In genomic region chr2:240947176-240947575, GRCh38 we compare ENCODE assay signal across 31 cellular contexts. TPM values are rescaled to one million over a fixed set of nuclear protein-coding genes. Genes with fewer than 3 reads are reported as not detected.
DNase-seq lines count a peak whose midpoint lies in the region; ATAC-seq and TF ChIP-seq lines count a peak whose summit lies in the region.
"Had no signal": no experiment of that assay in that cellular context is flagged by ENCODE, and none has a peak within 500 bp of the region (broad histone marks: within the 10 kb centered on the region; RNA-seq: fewer than 3 reads in every experiment).

No MANE protein-coding gene starts in this region.

- no peaks in the 10 kb centered on the region for H3K36me3 ChIP-seq in osteoblast (ENCODE audit: insufficient read depth, low read length)
- H3K36me3 ChIP-seq in upper lobe of right lung, result no peaks in the 10 kb centered on the region
- H3K36me3 ChIP-seq: BE2C, colonic mucosa had no signal

- H3K27me3 Mint-ChIP-seq in T-helper 17 cell, result peaks cover 8% of the 10 kb centered on the region
- H3K27me3 Mint-ChIP-seq: stimulated activated naive CD8-positive, alpha-beta T cell treated with anti-CD3 and anti-CD28 coated beads, Interleukin-15, Interleukin-2, amounts not matched to agents 100 ng/mL and 50 ng/mL, for 24 hours had no signal

- H3K27ac Mint-ChIP-seq in T-helper 17 cell, result no peak overlapping the region
- H3K27ac Mint-ChIP-seq: activated T-helper 17 cell treated with anti-CD3 and anti-CD28 coated beads, Interleukin-2, amount 50 U/mL, for 72 hours; nephron; stimulated activated naive CD8-positive, alpha-beta T cell treated with anti-CD3 and anti-CD28 coated beads, Interleukin-15, Interleukin-2, amounts not matched to agents 100 ng/mL and 50 ng/mL, for 24 hours; T-helper 2 cell treated with Interferon-gamma antibody and Interleukin-4, amounts not matched to agents 5 μg/mL and 100 μg/mL, for 36 hours had no signal

- no peaks in the 10 kb centered on the region for H3K4me1 ChIP-seq in osteoblast (ENCODE audit: insufficient read depth, low read length)
- H3K4me1 ChIP-seq in upper lobe of right lung, result no peaks in the 10 kb centered on the region
- H3K4me1 ChIP-seq: BE2C, colonic mucosa, parathyroid adenoma had no signal

- peaks cover 2% of the 10 kb centered on the region for H3K36me3 Mint-ChIP-seq in T-helper 17 cell (ENCODE audit: low read depth)
- H3K36me3 Mint-ChIP-seq: activated naive CD4-positive, alpha-beta T cell treated with anti-CD3 and anti-CD28 coated beads, Interleukin-2, amount 50 U/mL, for 72 hours had no signal

- H3K4me3 ChIP-seq in osteoblast (ENCODE audit: insufficient read depth, low read length) (no peak overlapping the region), upper lobe of right lung (no peak overlapping the region)
- H3K4me3 ChIP-seq: colonic mucosa, lung, mucosa of descending colon had no signal

- no peak overlapping the region for H3K4me3 Mint-ChIP-seq in T-helper 17 cell
- H3K4me3 Mint-ChIP-seq: activated T-helper 17 cell treated with anti-CD3 and anti-CD28 coated beads, Interleukin-2, amount 50 U/mL, for 72 hours; H9; nephron; stimulated activated naive CD8-positive, alpha-beta T cell treated with anti-CD3 and anti-CD28 coated beads, Interleukin-15, Interleukin-2, amounts not matched to agents 100 ng/mL and 50 ng/mL, for 24 hours; T-helper 2 cell treated with Interferon-gamma antibody and Interleukin-4, amounts not matched to agents 5 μg/mL and 100 μg/mL, for 36 hours had no signal

- H3K9me3 ChIP-seq in osteoblast (ENCODE audit: low read depth, low read length) (no peaks in the 10 kb centered on the region), upper lobe of right lung (no peaks in the 10 kb centered on the region), T-helper 17 cell (ENCODE audit: control insufficient read depth, low read length, poor library complexity, severe bottlenecking) (no peaks in the 10 kb centered on the region)
- H3K9me3 ChIP-seq: BE2C, colonic mucosa, mucosa of descending colon had no signal

- H3K27ac ChIP-seq in osteoblast (ENCODE audit: low read depth, low read length), result no peak overlapping the region
- H3K27ac ChIP-seq in upper lobe of right lung, result no peak overlapping the region
- H3K27ac ChIP-seq: colonic mucosa, parathyroid adenoma had no signal

- ATAC-seq in Right ventricle myocardium superior (ENCODE audit: poor library complexity) (no peak), left ventricle myocardium superior (no peak), upper lobe of right lung (no peak), GM18498 (IDR thresholded peaks at IDR 0.05; ENCODE audit: unreplicated experiment) (no peak), T-helper 17 cell (no peak)
- ATAC-seq: activated naive CD4-positive, alpha-beta T cell treated with anti-CD3 and anti-CD28 coated beads, Interleukin-2, amount 50 U/mL, for 72 hours; activated T-helper 17 cell treated with anti-CD3 and anti-CD28 coated beads, Interleukin-2, amount 50 U/mL, for 72 hours; mucosa of descending colon had no signal

- no peaks in the 10 kb centered on the region for H3K79me2 ChIP-seq in osteoblast (ENCODE audit: insufficient read depth, low read length)
- H3K79me2 ChIP-seq: parathyroid adenoma had no signal

- H4K20me1 ChIP-seq in osteoblast (ENCODE audit: insufficient read depth, low read length), result no peaks in the 10 kb centered on the region

- H2AFZ ChIP-seq in osteoblast (ENCODE audit: low read length), result peak overlapping the region; percentile 18
- H2AFZ ChIP-seq: parathyroid adenoma had no signal

- peak; percentile 27 for DNase-seq in Right ventricle myocardium superior
- no peak for DNase-seq in left ventricle myocardium superior
- peak; percentile 43 for DNase-seq in islet precursor cell
- DNase-seq in osteoblast (ENCODE audit: insufficient read length, low spot score, missing footprints), result peak; percentile 69
- peak; percentile 46 for DNase-seq in upper lobe of right lung
- no peak for DNase-seq in amygdala (lab: John Stamatoyannopoulos, UW)
- no peak for DNase-seq in T-helper 17 cell
- DNase-seq: activated CD4-positive, alpha-beta T cell treated with anti-CD3 and anti-CD28 coated beads, Interleukin-2, amount 50 U/mL, for 48 hours; activated CD4-positive, CD25-positive, alpha-beta regulatory T cell treated with anti-CD3 and anti-CD28 coated beads, Interleukin-2, amount 50 U/mL, for 72 hours; colonic mucosa; effector memory CD4-positive, alpha-beta T cell; erythroblast; H9; Kasumi-1; MV-4-11; NCI-H146; NCI-H446; NCI-H748 treated with DMSO at 0.1 percent for 48 hours; SHP77 treated with DMSO at 0.1 percent for 48 hours; stimulated activated CD4-positive, alpha-beta T cell treated with anti-CD3 and anti-CD28 coated beads, Interleukin-2, amount 100 ng/mL, for 24 hours had no signal

- no peak overlapping the region for H3K4me2 ChIP-seq in osteoblast (ENCODE audit: insufficient read depth, low read length)

- TF ChIP-seq CTCF in osteoblast (IDR thresholded peaks at IDR 0.05; ENCODE audit: extremely low read depth, low read depth, low read length) (no peak), upper lobe of right lung (IDR thresholded peaks at IDR 0.05) (no peak)

- H3K27me3 ChIP-seq in osteoblast (ENCODE audit: insufficient read depth, low read length) (no peaks in the 10 kb centered on the region), upper lobe of right lung (no peaks in the 10 kb centered on the region)
- H3K27me3 ChIP-seq: BE2C, colonic mucosa had no signal

- peaks cover 4% of the 10 kb centered on the region for H3K4me1 Mint-ChIP-seq in T-helper 17 cell
- H3K4me1 Mint-ChIP-seq: activated T-helper 17 cell treated with anti-CD3 and anti-CD28 coated beads, Interleukin-2, amount 50 U/mL, for 72 hours had no signal

- intact Hi-C loops in Right ventricle myocardium superior (cut with DNase I) (no loop called here), left ventricle myocardium superior (cut with micrococcal nuclease) (no loop called here), upper lobe of right lung (cut with DNase I) (no loop called here)

RNA-seq across cellular contexts. Expression of gene CROCC2, which starts 41.0 kb away (rescaled TPM):
- total RNA-seq in Right ventricle myocardium superior, result not detected
- total RNA-seq in left ventricle myocardium superior, result not detected
- total RNA-seq in osteoblast, result under 0.01 TPM in 2 replicates
- total RNA-seq in upper lobe of right lung, result 0.26 TPM
- not detected for total RNA-seq in T-helper 17 cell
- total RNA-seq: activated naive CD4-positive, alpha-beta T cell treated with anti-CD3 and anti-CD28 coated beads, Interleukin-2, amount 50 U/mL, for 72 hours; activated T-helper 17 cell treated with anti-CD3 and anti-CD28 coated beads, Interleukin-2, amount 50 U/mL, for 72 hours; H9 had no signal

RNA-seq across cellular contexts. Expression of gene MAB21L4, which starts 51.2 kb away (rescaled TPM):
- total RNA-seq in Right ventricle myocardium superior (not detected), left ventricle myocardium superior (not detected), osteoblast (not detected in 2 replicates), upper lobe of right lung (22.2 TPM), T-helper 17 cell (not detected)
- total RNA-seq: activated naive CD4-positive, alpha-beta T cell treated with anti-CD3 and anti-CD28 coated beads, Interleukin-2, amount 50 U/mL, for 72 hours; activated T-helper 17 cell treated with anti-CD3 and anti-CD28 coated beads, Interleukin-2, amount 50 U/mL, for 72 hours; aorta had no signal

RNA-seq across cellular contexts. Expression of gene SNED1, which starts 51.2 kb away (rescaled TPM):
- total RNA-seq in Right ventricle myocardium superior (8.0 TPM), left ventricle myocardium superior (7.4 TPM), osteoblast (94.8 and 127 TPM in 2 replicates), upper lobe of right lung (38.4 TPM), T-helper 17 cell (10 to 100 TPM; 42.0 to 72.1 TPM)

Comparison
In these comparisons a context has a peak if more than half of its experiments do, and no peak if none do; other contexts are left out.
1. DNase-seq: peak in Right ventricle myocardium superior (single experiment), islet precursor cell (single experiment), osteoblast (single experiment) and upper lobe of right lung (single experiment); none in left ventricle myocardium superior (single experiment), amygdala (0 of 56) and T-helper 17 cell (0 of 3).
2. RNA of gene MAB21L4, which starts 51.2 kb away (total RNA-seq): 22.2 TPM in upper lobe of right lung (single experiment); not detected in Right ventricle myocardium superior (single experiment), not detected in left ventricle myocardium superior (single experiment), not detected in osteoblast and not detected in T-helper 17 cell; every median in the first group is over 10 times any median in the second.